In genomic region chr10:75858357-75858756, GRCh38 we compare ENCODE assay signal across 24 cellular contexts.
"Had no signal": no experiment of that assay in that cellular context is flagged by ENCODE, and none has a peak within 500 bp of the region (broad histone marks: within the 10 kb centered on the region; RNA-seq: fewer than 3 reads in every experiment).

No MANE protein-coding gene starts in this region.

- ATAC-seq: activated CD8-positive, alpha-beta memory T cell treated with anti-CD3 and anti-CD28 coated beads, Interleukin-2, amount 10 ng/mL, durations not matched to agents 7 days and 5 days; K562 had no signal

- H3K9me3 ChIP-seq: breast epithelium, Peyer's patch had no signal

- H3K4me1 Mint-ChIP-seq: activated CD8-positive, alpha-beta memory T cell treated with anti-CD3 and anti-CD28 coated beads, Interleukin-2, amount 10 ng/mL, durations not matched to agents 7 days and 5 days; activated naive CD4-positive, alpha-beta T cell treated with anti-CD3 and anti-CD28 coated beads, Interleukin-2, amount 50 U/mL, for 24 hours had no signal

- H3K9me3 Mint-ChIP-seq: activated naive CD4-positive, alpha-beta T cell treated with anti-CD3 and anti-CD28 coated beads, Interleukin-2, amount 50 U/mL, for 24 hours; activated T-cell treated with anti-CD3 and anti-CD28 coated beads, Interleukin-2, amount 50 U/mL, for 24 hours; activated T-helper 1 cell treated with anti-CD3 and anti-CD28 coated beads, Interleukin-12 subunit alpha, Interleukin-12 subunit beta, Interleukin-2, Interleukin-4 antibody, amounts not matched to agents 30 ng/mL and 10 ng/mL and 1 ng/mL, durations not matched to agents 14 hours and 24 hours and 36 hours; T-helper 1 cell treated with Interleukin-12 subunit alpha and Interleukin-12 subunit beta and Interleukin-4 antibody, amounts not matched to agents 30 μg/mL and 1 μg/mL, for 36 hours had no signal

- H3K36me3 Mint-ChIP-seq: activated CD8-positive, alpha-beta memory T cell treated with anti-CD3 and anti-CD28 coated beads, Interleukin-2, amount 10 ng/mL, durations not matched to agents 7 days and 5 days; activated naive CD4-positive, alpha-beta T cell treated with anti-CD3 and anti-CD28 coated beads, Interleukin-2, amount 50 U/mL, for 24 hours had no signal

- H3K4me1 ChIP-seq: breast epithelium, Peyer's patch had no signal

- H3K27ac Mint-ChIP-seq: activated CD8-positive, alpha-beta memory T cell treated with anti-CD3 and anti-CD28 coated beads, Interleukin-2, amount 10 ng/mL, durations not matched to agents 7 days and 5 days; activated naive CD4-positive, alpha-beta T cell treated with anti-CD3 and anti-CD28 coated beads, Interleukin-2, amount 50 U/mL, for 24 hours; activated T-cell treated with anti-CD3 and anti-CD28 coated beads, Interleukin-2, amount 50 U/mL, for 24 hours; activated T-helper 1 cell treated with anti-CD3 and anti-CD28 coated beads, Interleukin-12 subunit alpha, Interleukin-12 subunit beta, Interleukin-2, Interleukin-4 antibody, amounts not matched to agents 30 ng/mL and 10 ng/mL and 1 ng/mL, durations not matched to agents 14 hours and 24 hours and 36 hours; T-helper 1 cell treated with Interleukin-12 subunit alpha and Interleukin-12 subunit beta and Interleukin-4 antibody, amounts not matched to agents 30 μg/mL and 1 μg/mL, for 36 hours had no signal

- H3K4me3 ChIP-seq: breast epithelium, K562, Peyer's patch had no signal

- H3K27ac ChIP-seq: breast epithelium, Peyer's patch had no signal

- H3K27me3 Mint-ChIP-seq: activated CD8-positive, alpha-beta memory T cell treated with anti-CD3 and anti-CD28 coated beads, Interleukin-2, amount 10 ng/mL, durations not matched to agents 7 days and 5 days; activated naive CD4-positive, alpha-beta T cell treated with anti-CD3 and anti-CD28 coated beads, Interleukin-2, amount 50 U/mL, for 24 hours; activated T-cell treated with anti-CD3 and anti-CD28 coated beads, Interleukin-2, amount 50 U/mL, for 24 hours had no signal

- DNase-seq: activated CD4-positive, alpha-beta T cell treated with anti-CD3 and anti-CD28 coated beads, Interleukin-2, amount 50 U/mL, for 1 hour; activated CD4-positive, CD25-positive, alpha-beta regulatory T cell; activated CD8-positive, alpha-beta memory T cell treated with anti-CD3 and anti-CD28 coated beads, Interleukin-2, amount 10 ng/mL, durations not matched to agents 7 days and 5 days; activated effector memory CD4-positive, alpha-beta T cell treated with Interleukin-2 at 50 U/mL for 16 hours; activated naive CD4-positive, alpha-beta T cell; activated T-cell treated with anti-CD3 and anti-CD28 coated beads, Interleukin-2, amount 50 U/mL, for 24 hours; aorta; caudate nucleus; Karpas-422; MM.1S; NCI-H1105; NCI-H1436; NCI-H1694 treated with DMSO at 0.1 percent for 48 hours; NCI-H2029 treated with DMSO at 0.1 percent for 48 hours; NCI-H446; NCI-H524 treated with DMSO at 0.1 percent for 48 hours; NCI-H748 treated with DMSO at 0.1 percent for 48 hours; OCI-M1; Peyer's patch had no signal

- H3K4me3 Mint-ChIP-seq: activated CD8-positive, alpha-beta memory T cell treated with anti-CD3 and anti-CD28 coated beads, Interleukin-2, amount 10 ng/mL, durations not matched to agents 7 days and 5 days; activated naive CD4-positive, alpha-beta T cell treated with anti-CD3 and anti-CD28 coated beads, Interleukin-2, amount 50 U/mL, for 24 hours; activated T-cell treated with anti-CD3 and anti-CD28 coated beads, Interleukin-2, amount 50 U/mL, for 24 hours; activated T-helper 1 cell treated with anti-CD3 and anti-CD28 coated beads, Interleukin-12 subunit alpha, Interleukin-12 subunit beta, Interleukin-2, Interleukin-4 antibody, amounts not matched to agents 30 ng/mL and 10 ng/mL and 1 ng/mL, durations not matched to agents 14 hours and 24 hours and 36 hours; T-helper 1 cell treated with Interleukin-12 subunit alpha and Interleukin-12 subunit beta and Interleukin-4 antibody, amounts not matched to agents 30 μg/mL and 1 μg/mL, for 36 hours had no signal

- H3K36me3 ChIP-seq: breast epithelium, Peyer's patch had no signal

- H3K27me3 ChIP-seq: breast epithelium, Peyer's patch had no signal
